ENCODE assay signal across 24 cellular contexts in genomic region chr19:49595006-49595818, GRCh38. TPM values are rescaled to one million over a fixed set of nuclear protein-coding genes. Genes with fewer than 3 reads are reported as not detected.
DNase-seq lines count a peak whose midpoint lies in the region; ATAC-seq, FAIRE-seq and TF ChIP-seq lines count a peak whose summit lies in the region.
"Had no signal": no experiment of that assay in that cellular context is flagged by ENCODE, and none has a peak within 500 bp of the region (broad histone marks: within the 10 kb centered on the region; RNA-seq: fewer than 3 reads in every experiment).

No MANE protein-coding gene starts in this region.

- TF ChIP-seq POLR2A in HepG2 (IDR thresholded peaks at IDR 0.05; ENCODE audit: insufficient read depth in 1 of 2, low read depth in 2 of 2, low read length in 2 of 2): no peak
- no peak for TF ChIP-seq POLR2A in right lobe of liver (IDR thresholded peaks at IDR 0.05)

- no peak for TF ChIP-seq RAD21 in HepG2 (CRISPR knock-in tag; IDR thresholded peaks at IDR 0.05)

- H3K4me3 ChIP-seq in HepG2 (replicated peaks in 1 of 3; ENCODE audit: insufficient read depth in 1 of 3, low read depth in 2 of 3, low read length in 3 of 3) (no peak overlapping the region), right lobe of liver (no peak overlapping the region), osteoblast (ENCODE audit: insufficient read depth, low read length) (no peak overlapping the region)
- H3K4me3 ChIP-seq: MG63, SJSA1 had no signal

- H3K27ac Mint-ChIP-seq in dendritic cell treated with granulocyte-macrophage colony-stimulating factor and Interleukin-4, amounts not matched to agents 40 ng/mL and 50 ng/mL, for 4 days: peak overlapping the region; percentile 82
- no peak overlapping the region for H3K27ac Mint-ChIP-seq in activated CD8-positive, alpha-beta memory T cell treated with anti-CD3 and anti-CD28 coated beads, Interleukin-2, amount 10 ng/mL, durations not matched to agents 7 days and 5 days

- FAIRE-seq in HepG2 (lab: Jason Lieb, UNC): no peak
- FAIRE-seq: D721Med, HTR-8/SVneo had no signal

- H3K27me3 ChIP-seq in HepG2 (ENCODE audit: control insufficient read depth in 1 of 2, insufficient read depth in 2 of 2, low read length in 2 of 2) (no peaks in the 10 kb centered on the region), right lobe of liver (no peaks in the 10 kb centered on the region), osteoblast (ENCODE audit: insufficient read depth, low read length) (no peaks in the 10 kb centered on the region)
- H3K27me3 ChIP-seq: MG63, SJSA1 had no signal

- no TSS peak for BruUV-seq in HepG2 (replicated peaks; lab: Mats Ljungman, UMichigan)

- no peak overlapping the region for H3K4me3 Mint-ChIP-seq in dendritic cell treated with granulocyte-macrophage colony-stimulating factor and Interleukin-4, amounts not matched to agents 40 ng/mL and 50 ng/mL, for 4 days
- H3K4me3 Mint-ChIP-seq in activated CD8-positive, alpha-beta memory T cell treated with anti-CD3 and anti-CD28 coated beads, Interleukin-2, amount 10 ng/mL, durations not matched to agents 7 days and 5 days: no peak overlapping the region

- peaks cover 47% of the 10 kb centered on the region for H3K4me1 Mint-ChIP-seq in dendritic cell treated with granulocyte-macrophage colony-stimulating factor and Interleukin-4, amounts not matched to agents 40 ng/mL and 50 ng/mL, for 4 days (ENCODE audit: low read depth)
- peaks cover 15% of the 10 kb centered on the region for H3K4me1 Mint-ChIP-seq in activated CD8-positive, alpha-beta memory T cell treated with anti-CD3 and anti-CD28 coated beads, Interleukin-2, amount 10 ng/mL, durations not matched to agents 7 days and 5 days

- H2AFZ ChIP-seq in HepG2 (ENCODE audit: low read length) (no peak overlapping the region), osteoblast (ENCODE audit: low read length) (no peak overlapping the region)

- H3K9ac ChIP-seq in HepG2 (ENCODE audit: insufficient read depth, low read depth, low read length): no peak overlapping the region

- H3K36me3 ChIP-seq in HepG2 (replicated peaks in 1 of 2; ENCODE audit: control insufficient read depth in 1 of 2, insufficient read depth in 2 of 2, low read length in 2 of 2) (peaks cover 6 to 34% of the 10 kb centered on the region in 2 experiments; a peak in 4 of 5 replicates), right lobe of liver (peaks cover 0 to 32% (median 9%) of the 10 kb centered on the region in 4 donors), osteoblast (ENCODE audit: insufficient read depth, low read length) (peaks cover 39% of the 10 kb centered on the region)

- H4K20me1 ChIP-seq in HepG2 (ENCODE audit: insufficient read depth, low read length) (0 out of 2 replicates have a peak, but pooled peaks cover 5% of the 10 kb centered on the region), osteoblast (ENCODE audit: insufficient read depth, low read length) (peaks cover 25% of the 10 kb centered on the region)

- CTCF ChIA-PET in HepG2 (lab: Yijun Ruan, JAX; ENCODE audit: low intra/inter-chr PET ratio, low total read pairs): no interaction called here
- CTCF ChIA-PET in activated CD8-positive, alpha-beta memory T cell treated with anti-CD3 and anti-CD28 coated beads, Interleukin-2, amount 10 ng/mL, durations not matched to agents 7 days and 5 days (lab: Charles Lee): interaction anchor here (0.7 kb wide), 1 partner anchor 9 kb away, joined by 3 read pairs; no protein-coding TSS in a partner anchor

- H3K27me3 Mint-ChIP-seq in dendritic cell treated with granulocyte-macrophage colony-stimulating factor and Interleukin-4, amounts not matched to agents 40 ng/mL and 50 ng/mL, for 4 days: no peaks in the 10 kb centered on the region
- H3K27me3 Mint-ChIP-seq in activated CD8-positive, alpha-beta memory T cell treated with anti-CD3 and anti-CD28 coated beads, Interleukin-2, amount 10 ng/mL, durations not matched to agents 7 days and 5 days: no peaks in the 10 kb centered on the region

- H3K27ac ChIP-seq in HepG2 (ENCODE audit: extremely low read length, insufficient read depth, low read length): no peak overlapping the region
- H3K27ac ChIP-seq in right lobe of liver: no peak overlapping the region
- H3K27ac ChIP-seq in osteoblast (ENCODE audit: low read depth, low read length): no peak overlapping the region
- H3K27ac ChIP-seq: SJSA1 had no signal

- H3K79me2 ChIP-seq in HepG2 (ENCODE audit: insufficient read depth, low read length): peaks cover 15% of the 10 kb centered on the region
- peaks cover 62% of the 10 kb centered on the region for H3K79me2 ChIP-seq in osteoblast (ENCODE audit: insufficient read depth, low read length)

- intact Hi-C loops in HepG2 (cut with micrococcal nuclease; ENCODE audit: unreplicated experiment): no loop called here
- intact Hi-C loops in right lobe of liver (cut with DNase I): loop anchor here in 1 of 2 donors (10.0 kb wide), 1 partner anchor 70 kb away; the partner anchor contains the start of genes BCL2L12 and IRF3
- intact Hi-C loops in dendritic cell treated with granulocyte-macrophage colony-stimulating factor and Interleukin-4, amounts not matched to agents 40 ng/mL and 50 ng/mL, for 4 days (cut with micrococcal nuclease): no loop called here

- DNase-seq in HepG2 (ENCODE audit: low spot score): no peak
- no peak for DNase-seq in right lobe of liver
- peak; percentile 73 for DNase-seq in osteoblast (ENCODE audit: insufficient read length, low spot score, missing footprints)
- DNase-seq in activated CD8-positive, alpha-beta memory T cell treated with anti-CD3 and anti-CD28 coated beads, Interleukin-2, amount 10 ng/mL, durations not matched to agents 7 days and 5 days: no peak
- DNase-seq in activated effector memory CD4-positive, alpha-beta T cell treated with Interleukin-2 at 50 U/mL for 16 hours: no peak
- DNase-seq: GOT3; HCEC 1CT; IMR-90; KG1; MG63; NCI-H1105 treated with DMSO at 0.1 percent for 48 hours; NCI-H146; NCI-H1930; NCI-H446 treated with DMSO at 0.1 percent for 48 hours; NCI-H526; NCI-H82; NK-92 treated with Interleukin-12 subunit alpha and Interleukin-12 subunit beta, amount 100 ng/mL, for 24 hours; PC-3 had no signal

- POLR2A ChIA-PET in HepG2 (lab: Yijun Ruan, JAX): no interaction called here

- H3K36me3 Mint-ChIP-seq in dendritic cell treated with granulocyte-macrophage colony-stimulating factor and Interleukin-4, amounts not matched to agents 40 ng/mL and 50 ng/mL, for 4 days (ENCODE audit: low read depth): peaks cover 73% of the 10 kb centered on the region
- H3K36me3 Mint-ChIP-seq in activated CD8-positive, alpha-beta memory T cell treated with anti-CD3 and anti-CD28 coated beads, Interleukin-2, amount 10 ng/mL, durations not matched to agents 7 days and 5 days: peaks cover 21% of the 10 kb centered on the region

- H3K4me1 ChIP-seq in HepG2 (ENCODE audit: insufficient read depth, low read length) (peaks cover 16% of the 10 kb centered on the region), right lobe of liver (peaks cover 0 to 4% (median 0%) of the 10 kb centered on the region in 4 donors), osteoblast (ENCODE audit: insufficient read depth, low read length) (peaks cover 20% of the 10 kb centered on the region)

- in situ Hi-C loops in HepG2 (cut with HindIII; ENCODE audit: extremely low pct_ligation_motif_present, low pct_unique_long_range_greater_than_20kb): loop anchor here (10.0 kb wide), 1 partner anchor 80 kb away; the partner anchor contains the start of gene PRMT1

- TF ChIP-seq CTCF in HepG2 (CRISPR knock-in tag; IDR thresholded peaks at IDR 0.05): no peak
- TF ChIP-seq CTCF in right lobe of liver (IDR thresholded peaks at IDR 0.05): no peak
- TF ChIP-seq CTCF in osteoblast (IDR thresholded peaks at IDR 0.05; ENCODE audit: extremely low read depth, low read depth, low read length): no peak

- H3K4me2 ChIP-seq in HepG2 (ENCODE audit: low read depth, low read length) (no peak overlapping the region), osteoblast (ENCODE audit: insufficient read depth, low read length) (no peak overlapping the region)

- no peaks in the 10 kb centered on the region for H3K9me3 Mint-ChIP-seq in dendritic cell treated with granulocyte-macrophage colony-stimulating factor and Interleukin-4, amounts not matched to agents 40 ng/mL and 50 ng/mL, for 4 days
- no peaks in the 10 kb centered on the region for H3K9me3 Mint-ChIP-seq in activated CD8-positive, alpha-beta memory T cell treated with anti-CD3 and anti-CD28 coated beads, Interleukin-2, amount 10 ng/mL, durations not matched to agents 7 days and 5 days (ENCODE audit: low read depth)

- WGBS in HepG2 (ENCODE audit: low lambda C conversion rate): 99% methylated on average over 15 of the region's 35 CpGs
- WGBS in right lobe of liver (ENCODE audit: insufficient coverage, low coverage, low lambda C conversion rate, missing lambda C conversion rate): 87% methylated on average over 11 of the region's 35 CpGs

- TF ChIP-seq EP300 in HepG2 (IDR thresholded peaks at IDR 0.05; ENCODE audit: low read depth in 2 of 2, low read length in 2 of 2) (no peak), HepG2 (CRISPR knock-in tag; IDR thresholded peaks at IDR 0.05; ENCODE audit: borderline replicate concordance) (no peak)

- no peak for ATAC-seq in HepG2
- ATAC-seq in right lobe of liver: no peak
- ATAC-seq in activated CD8-positive, alpha-beta memory T cell treated with anti-CD3 and anti-CD28 coated beads, Interleukin-2, amount 10 ng/mL, durations not matched to agents 7 days and 5 days: no peak
- no peak for ATAC-seq in GM21723 (IDR thresholded peaks at IDR 0.05; ENCODE audit: unreplicated experiment)
- ATAC-seq: PC-3, Right ventricle myocardium inferior had no signal

- no peaks in the 10 kb centered on the region for H3K9me3 ChIP-seq in HepG2 (ENCODE audit: low read length)
- no peaks in the 10 kb centered on the region for H3K9me3 ChIP-seq in right lobe of liver
- H3K9me3 ChIP-seq in osteoblast (ENCODE audit: low read depth, low read length): no peaks in the 10 kb centered on the region
- H3K9me3 ChIP-seq: MG63, SJSA1 had no signal

RNA-seq across cellular contexts. Expression of gene PRR12, which starts 4.2 kb away (rescaled TPM):
- total RNA-seq in HepG2 (2016; rRNA removed; fragmentation: Illumina TruSeq; extraction: Trizol): 1.5 and 1.6 TPM in 2 replicates
- 1.2 TPM in 2 replicates for total RNA-seq in HepG2 (2016; cell fraction: cytosol; rRNA removed; fragmentation: Illumina TruSeq; extraction: Trizol; ENCODE audit: low read depth)
- total RNA-seq in HepG2 (2016; cell fraction: insoluble cytoplasmic fraction; rRNA removed; fragmentation: Illumina TruSeq; extraction: Trizol): 1.2 and 1.4 TPM in 2 replicates
- total RNA-seq in HepG2 (2016; cell fraction: membrane; rRNA removed; fragmentation: Illumina TruSeq; extraction: Trizol): 1.8 and 1.9 TPM in 2 replicates
- total RNA-seq in HepG2 (2016; cell fraction: nucleus; rRNA removed; fragmentation: Illumina TruSeq; extraction: Trizol): 2.2 and 3.7 TPM in 2 replicates
- 0.62 and 0.74 TPM in 2 replicates for polyA plus RNA-seq in HepG2 (2011; rRNA removed)
- polyA plus RNA-seq in HepG2 (2011; cell fraction: cytosol; rRNA removed): 0.22 and 0.24 TPM in 2 replicates
- 3.3 and 4.2 TPM in 2 replicates for polyA plus RNA-seq in HepG2 (2011; cell fraction: nucleus; rRNA removed)
- polyA plus RNA-seq in HepG2 (2012): 5.1 and 5.6 TPM in 2 replicates
- 0.41 and 0.69 TPM in 2 replicates for polyA plus RNA-seq in HepG2 (2016; cell fraction: cytosol; fragmentation: Illumina TruSeq; extraction: Trizol; ENCODE audit: low read depth)
- 4.8 and 6.1 TPM in 2 replicates for polyA plus RNA-seq in HepG2 (2016; cell fraction: insoluble cytoplasmic fraction; fragmentation: Illumina TruSeq; extraction: Trizol; ENCODE audit: low read depth)
- 0.89 and 1.1 TPM in 2 replicates for polyA plus RNA-seq in HepG2 (2016; cell fraction: membrane; fragmentation: Illumina TruSeq; extraction: Trizol; ENCODE audit: low read depth)
- 11.5 and 11.7 TPM in 2 replicates for polyA plus RNA-seq in HepG2 (2016; cell fraction: nucleus; fragmentation: Illumina TruSeq; extraction: Trizol; ENCODE audit: insufficient read depth, low read depth)
- 0.98 and 1.4 TPM in 2 replicates for polyA minus RNA-seq in HepG2 (2011; rRNA and poly(A)+ RNA removed; ENCODE audit: low replicate concordance)
- polyA minus RNA-seq in HepG2 (2011; cell fraction: cytosol; rRNA and poly(A)+ RNA removed): 1.8 and 2.5 TPM in 2 replicates
- 1.5 and 1.8 TPM in 2 replicates for polyA minus RNA-seq in HepG2 (2011; cell fraction: nucleus; rRNA and poly(A)+ RNA removed)
- 1 to 10 TPM; 4.0 to 8.5 (median 5.5) TPM for total RNA-seq in right lobe of liver
- total RNA-seq in osteoblast: 2.2 and 2.9 TPM in 2 replicates
- 10 to 100 TPM; 34.8 to 46.5 TPM for total RNA-seq in activated CD8-positive, alpha-beta memory T cell treated with anti-CD3 and anti-CD28 coated beads, Interleukin-2, amount 10 ng/mL, durations not matched to agents 7 days and 5 days

RNA-seq across cellular contexts. Expression of gene PRRG2, which starts 14.1 kb away (rescaled TPM):
- total RNA-seq in HepG2 (2016; rRNA removed; fragmentation: Illumina TruSeq; extraction: Trizol) (0.51 and 0.82 TPM in 2 replicates), right lobe of liver (1 to 10 TPM; 2.5 to 5.9 (median 3.1) TPM), osteoblast (under 0.01 and 0.29 TPM in 2 replicates)
- 1.1 and 1.6 TPM in 2 replicates for total RNA-seq in HepG2 (2016; cell fraction: cytosol; rRNA removed; fragmentation: Illumina TruSeq; extraction: Trizol; ENCODE audit: low read depth)
- total RNA-seq in HepG2 (2016; cell fraction: insoluble cytoplasmic fraction; rRNA removed; fragmentation: Illumina TruSeq; extraction: Trizol): 0.43 and 0.97 TPM in 2 replicates
- 0.56 and 0.79 TPM in 2 replicates for total RNA-seq in HepG2 (2016; cell fraction: membrane; rRNA removed; fragmentation: Illumina TruSeq; extraction: Trizol)
- total RNA-seq in HepG2 (2016; cell fraction: nucleus; rRNA removed; fragmentation: Illumina TruSeq; extraction: Trizol): 0.78 and 1.3 TPM in 2 replicates
- polyA plus RNA-seq in HepG2 (2011; rRNA removed): 0.64 and 0.66 TPM in 2 replicates
- polyA plus RNA-seq in HepG2 (2011; cell fraction: cytosol; rRNA removed): 0.69 and 0.98 TPM in 2 replicates
- polyA plus RNA-seq in HepG2 (2011; cell fraction: nucleus; rRNA removed): 1.2 and 1.3 TPM in 2 replicates
- 0.49 and 0.83 TPM in 2 replicates for polyA plus RNA-seq in HepG2 (2012)
- polyA plus RNA-seq in HepG2 (2016; cell fraction: cytosol; fragmentation: Illumina TruSeq; extraction: Trizol; ENCODE audit: low read depth): 0.18 and 0.40 TPM in 2 replicates
- 0.44 and 0.60 TPM in 2 replicates for polyA plus RNA-seq in HepG2 (2016; cell fraction: insoluble cytoplasmic fraction; fragmentation: Illumina TruSeq; extraction: Trizol; ENCODE audit: low read depth)
- 0.39 and 0.42 TPM in 2 replicates for polyA plus RNA-seq in HepG2 (2016; cell fraction: membrane; fragmentation: Illumina TruSeq; extraction: Trizol; ENCODE audit: low read depth)
- 0.57 and 2.1 TPM in 2 replicates for polyA plus RNA-seq in HepG2 (2016; cell fraction: nucleus; fragmentation: Illumina TruSeq; extraction: Trizol; ENCODE audit: insufficient read depth, low read depth)
- 0.84 and 1.8 TPM in 2 replicates for polyA minus RNA-seq in HepG2 (2011; rRNA and poly(A)+ RNA removed; ENCODE audit: low replicate concordance)
- 0.44 and 0.99 TPM in 2 replicates for polyA minus RNA-seq in HepG2 (2011; cell fraction: cytosol; rRNA and poly(A)+ RNA removed)
- 1.4 and 1.7 TPM in 2 replicates for polyA minus RNA-seq in HepG2 (2011; cell fraction: nucleus; rRNA and poly(A)+ RNA removed)
- total RNA-seq in activated CD8-positive, alpha-beta memory T cell treated with anti-CD3 and anti-CD28 coated beads, Interleukin-2, amount 10 ng/mL, durations not matched to agents 7 days and 5 days: 1 to 10 TPM in 1 of 2 experiments, under 1 TPM in 1; 0.49 to 2.4 TPM
- total RNA-seq: SJSA1 had no signal

RNA-seq across cellular contexts. Expression of gene NOSIP, which starts 14.9 kb away (rescaled TPM):
- total RNA-seq in HepG2 (2016; rRNA removed; fragmentation: Illumina TruSeq; extraction: Trizol) (78.0 and 81.4 TPM in 2 replicates), right lobe of liver (10 to 100 TPM; 16.2 to 31.9 (median 23.2) TPM), osteoblast (57.5 and 68.0 TPM in 2 replicates)
- 40.9 and 41.1 TPM in 2 replicates for total RNA-seq in HepG2 (2016; cell fraction: cytosol; rRNA removed; fragmentation: Illumina TruSeq; extraction: Trizol; ENCODE audit: low read depth)
- 74.5 and 94.1 TPM in 2 replicates for total RNA-seq in HepG2 (2016; cell fraction: insoluble cytoplasmic fraction; rRNA removed; fragmentation: Illumina TruSeq; extraction: Trizol)
- total RNA-seq in HepG2 (2016; cell fraction: membrane; rRNA removed; fragmentation: Illumina TruSeq; extraction: Trizol): 33.6 and 34.5 TPM in 2 replicates
- 36.2 and 36.7 TPM in 2 replicates for total RNA-seq in HepG2 (2016; cell fraction: nucleus; rRNA removed; fragmentation: Illumina TruSeq; extraction: Trizol)
- 54.3 and 58.4 TPM in 2 replicates for polyA plus RNA-seq in HepG2 (2011; rRNA removed)
- polyA plus RNA-seq in HepG2 (2011; cell fraction: cytosol; rRNA removed): 53.5 and 96.5 TPM in 2 replicates
- 112 and 135 TPM in 2 replicates for polyA plus RNA-seq in HepG2 (2011; cell fraction: nucleus; rRNA removed)
- 35.5 and 41.6 TPM in 2 replicates for polyA plus RNA-seq in HepG2 (2012)
- 38.2 and 39.1 TPM in 2 replicates for polyA plus RNA-seq in HepG2 (2016; cell fraction: cytosol; fragmentation: Illumina TruSeq; extraction: Trizol; ENCODE audit: low read depth)
- 86.7 and 88.4 TPM in 2 replicates for polyA plus RNA-seq in HepG2 (2016; cell fraction: insoluble cytoplasmic fraction; fragmentation: Illumina TruSeq; extraction: Trizol; ENCODE audit: low read depth)
- 28.0 and 28.7 TPM in 2 replicates for polyA plus RNA-seq in HepG2 (2016; cell fraction: membrane; fragmentation: Illumina TruSeq; extraction: Trizol; ENCODE audit: low read depth)
- 63.0 and 67.6 TPM in 2 replicates for polyA plus RNA-seq in HepG2 (2016; cell fraction: nucleus; fragmentation: Illumina TruSeq; extraction: Trizol; ENCODE audit: insufficient read depth, low read depth)
- 91.2 and 148 TPM in 2 replicates for polyA minus RNA-seq in HepG2 (2011; rRNA and poly(A)+ RNA removed; ENCODE audit: low replicate concordance)
- polyA minus RNA-seq in HepG2 (2011; cell fraction: cytosol; rRNA and poly(A)+ RNA removed): 26.7 and 28.8 TPM in 2 replicates
- polyA minus RNA-seq in HepG2 (2011; cell fraction: nucleus; rRNA and poly(A)+ RNA removed): 18.2 and 20.6 TPM in 2 replicates
- total RNA-seq in activated CD8-positive, alpha-beta memory T cell treated with anti-CD3 and anti-CD28 coated beads, Interleukin-2, amount 10 ng/mL, durations not matched to agents 7 days and 5 days: 10 to 100 TPM; 77.3 to 96.1 TPM

RNA-seq across cellular contexts. Expression of gene RRAS, which starts 44.7 kb away (rescaled TPM):
- total RNA-seq in HepG2 (2016; rRNA removed; fragmentation: Illumina TruSeq; extraction: Trizol) (0.79 and 1.5 TPM in 2 replicates), right lobe of liver (10 to 100 TPM in 5 of 6 experiments, 1 to 10 TPM in 1; 8.5 to 16.4 (median 11.5) TPM), osteoblast (23.9 and 31.8 TPM in 2 replicates)
- total RNA-seq in HepG2 (2016; cell fraction: cytosol; rRNA removed; fragmentation: Illumina TruSeq; extraction: Trizol; ENCODE audit: low read depth): 1.7 and 2.4 TPM in 2 replicates
- total RNA-seq in HepG2 (2016; cell fraction: insoluble cytoplasmic fraction; rRNA removed; fragmentation: Illumina TruSeq; extraction: Trizol): 1.1 and 1.9 TPM in 2 replicates
- total RNA-seq in HepG2 (2016; cell fraction: membrane; rRNA removed; fragmentation: Illumina TruSeq; extraction: Trizol): 2.0 and 2.3 TPM in 2 replicates
- 0.50 and 0.90 TPM in 2 replicates for total RNA-seq in HepG2 (2016; cell fraction: nucleus; rRNA removed; fragmentation: Illumina TruSeq; extraction: Trizol)
- polyA plus RNA-seq in HepG2 (2011; rRNA removed): 12.0 and 13.5 TPM in 2 replicates
- polyA plus RNA-seq in HepG2 (2011; cell fraction: cytosol; rRNA removed): 14.5 and 18.3 TPM in 2 replicates
- 17.2 and 18.4 TPM in 2 replicates for polyA plus RNA-seq in HepG2 (2011; cell fraction: nucleus; rRNA removed)
- polyA plus RNA-seq in HepG2 (2012): 4.8 and 7.4 TPM in 2 replicates
- 6.9 and 7.3 TPM in 2 replicates for polyA plus RNA-seq in HepG2 (2016; cell fraction: cytosol; fragmentation: Illumina TruSeq; extraction: Trizol; ENCODE audit: low read depth)
- polyA plus RNA-seq in HepG2 (2016; cell fraction: insoluble cytoplasmic fraction; fragmentation: Illumina TruSeq; extraction: Trizol; ENCODE audit: low read depth): 3.2 and 3.4 TPM in 2 replicates
- polyA plus RNA-seq in HepG2 (2016; cell fraction: membrane; fragmentation: Illumina TruSeq; extraction: Trizol; ENCODE audit: low read depth): 5.3 and 5.9 TPM in 2 replicates
- 2.4 and 2.6 TPM in 2 replicates for polyA plus RNA-seq in HepG2 (2016; cell fraction: nucleus; fragmentation: Illumina TruSeq; extraction: Trizol; ENCODE audit: insufficient read depth, low read depth)
- 5.3 and 19.9 TPM in 2 replicates for polyA minus RNA-seq in HepG2 (2011; rRNA and poly(A)+ RNA removed; ENCODE audit: low replicate concordance)
- 1.6 and 3.0 TPM in 2 replicates for polyA minus RNA-seq in HepG2 (2011; cell fraction: cytosol; rRNA and poly(A)+ RNA removed)
- polyA minus RNA-seq in HepG2 (2011; cell fraction: nucleus; rRNA and poly(A)+ RNA removed): 0.77 and 1.5 TPM in 2 replicates
- total RNA-seq in activated CD8-positive, alpha-beta memory T cell treated with anti-CD3 and anti-CD28 coated beads, Interleukin-2, amount 10 ng/mL, durations not matched to agents 7 days and 5 days: 1 to 10 TPM; 6.6 to 9.6 TPM

RNA-seq across cellular contexts. Expression of gene SCAF1, which starts 46.8 kb away (rescaled TPM):
- total RNA-seq in HepG2 (2016; rRNA removed; fragmentation: Illumina TruSeq; extraction: Trizol) (4.8 and 6.1 TPM in 2 replicates), right lobe of liver (10 to 100 TPM; 14.6 to 33.0 (median 27.3) TPM), osteoblast (12.1 and 14.8 TPM in 2 replicates)
- 1.3 and 1.4 TPM in 2 replicates for total RNA-seq in HepG2 (2016; cell fraction: cytosol; rRNA removed; fragmentation: Illumina TruSeq; extraction: Trizol; ENCODE audit: low read depth)
- 3.2 and 6.2 TPM in 2 replicates for total RNA-seq in HepG2 (2016; cell fraction: insoluble cytoplasmic fraction; rRNA removed; fragmentation: Illumina TruSeq; extraction: Trizol)
- total RNA-seq in HepG2 (2016; cell fraction: membrane; rRNA removed; fragmentation: Illumina TruSeq; extraction: Trizol): 4.5 and 5.4 TPM in 2 replicates
- total RNA-seq in HepG2 (2016; cell fraction: nucleus; rRNA removed; fragmentation: Illumina TruSeq; extraction: Trizol): 6.5 and 7.3 TPM in 2 replicates
- 3.3 and 4.3 TPM in 2 replicates for polyA plus RNA-seq in HepG2 (2011; rRNA removed)
- polyA plus RNA-seq in HepG2 (2011; cell fraction: cytosol; rRNA removed): 3.1 and 4.0 TPM in 2 replicates
- polyA plus RNA-seq in HepG2 (2011; cell fraction: nucleus; rRNA removed): 21.0 and 25.5 TPM in 2 replicates
- polyA plus RNA-seq in HepG2 (2012): 17.0 and 18.6 TPM in 2 replicates
- polyA plus RNA-seq in HepG2 (2016; cell fraction: cytosol; fragmentation: Illumina TruSeq; extraction: Trizol; ENCODE audit: low read depth): 1.1 and 1.4 TPM in 2 replicates
- 8.3 and 13.4 TPM in 2 replicates for polyA plus RNA-seq in HepG2 (2016; cell fraction: insoluble cytoplasmic fraction; fragmentation: Illumina TruSeq; extraction: Trizol; ENCODE audit: low read depth)
- 2.8 and 3.0 TPM in 2 replicates for polyA plus RNA-seq in HepG2 (2016; cell fraction: membrane; fragmentation: Illumina TruSeq; extraction: Trizol; ENCODE audit: low read depth)
- polyA plus RNA-seq in HepG2 (2016; cell fraction: nucleus; fragmentation: Illumina TruSeq; extraction: Trizol; ENCODE audit: insufficient read depth, low read depth): 21.4 and 23.8 TPM in 2 replicates
- polyA minus RNA-seq in HepG2 (2011; rRNA and poly(A)+ RNA removed; ENCODE audit: low replicate concordance): 5.4 and 5.7 TPM in 2 replicates
- 3.1 and 4.5 TPM in 2 replicates for polyA minus RNA-seq in HepG2 (2011; cell fraction: cytosol; rRNA and poly(A)+ RNA removed)
- 3.6 and 5.2 TPM in 2 replicates for polyA minus RNA-seq in HepG2 (2011; cell fraction: nucleus; rRNA and poly(A)+ RNA removed)
- 10 to 100 TPM; 78.8 to 79.3 TPM for total RNA-seq in activated CD8-positive, alpha-beta memory T cell treated with anti-CD3 and anti-CD28 coated beads, Interleukin-2, amount 10 ng/mL, durations not matched to agents 7 days and 5 days
